ENCODE assay signal across 8 cellular contexts in the genomic region with DNA sequence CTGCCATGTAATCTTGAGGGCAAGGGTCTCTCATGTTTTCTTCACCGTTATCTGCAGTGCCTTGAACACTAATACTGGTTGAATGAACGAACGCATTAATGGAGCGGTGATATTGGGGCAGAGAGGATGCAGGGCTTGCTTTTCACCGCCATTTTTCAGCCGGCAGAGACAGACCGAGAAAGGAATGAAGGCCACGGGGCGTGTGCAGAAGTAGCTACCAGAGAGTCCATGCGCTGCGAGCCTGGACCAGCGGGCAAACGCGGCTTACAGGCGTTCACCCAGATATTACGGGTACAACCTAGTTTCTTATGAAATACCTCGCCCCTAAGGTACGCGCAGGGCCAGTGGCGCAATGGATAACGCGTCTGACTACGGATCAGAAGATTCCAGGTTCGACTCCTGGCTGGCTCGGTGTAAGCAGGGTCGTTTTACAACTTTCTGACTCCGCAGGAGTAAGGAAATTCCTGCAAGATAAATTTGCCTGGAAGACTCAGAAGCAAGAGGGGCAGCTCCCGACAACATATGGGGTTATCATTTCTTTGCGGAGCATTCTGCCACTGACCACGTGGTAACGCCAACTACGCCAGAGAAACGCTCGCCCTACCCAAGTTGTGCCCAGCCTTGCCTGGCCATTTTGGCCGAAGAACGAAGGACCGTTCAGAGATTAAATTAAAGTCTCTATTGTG. TPM values are rescaled to one million over a fixed set of nuclear protein-coding genes. Genes with fewer than 3 reads are reported as not detected.
DNase-seq lines count a peak whose midpoint lies in the region; ATAC-seq and TF ChIP-seq lines count a peak whose summit lies in the region.

No MANE protein-coding gene starts in this region.

- H4K20me1 ChIP-seq in SU-DHL-6 (ENCODE audit: low read depth, low read length), result no peaks in the 10 kb centered on the region

- no peak for TF ChIP-seq CTCF in GM10248 (IDR thresholded peaks at IDR 0.05; ENCODE audit: control extremely low read depth, extremely low read depth, low read depth, missing control alignments)
- no peak for TF ChIP-seq CTCF in SU-DHL-6 (IDR thresholded peaks at IDR 0.05; ENCODE audit: insufficient read depth, low read length, poor library complexity, severe bottlenecking)
- no peak for TF ChIP-seq CTCF in heart right ventricle (IDR thresholded peaks at IDR 0.05)
- no peak for TF ChIP-seq CTCF in type B pancreatic cell (conservative IDR thresholded peaks at IDR 0.05)

- peaks cover 8% of the 10 kb centered on the region for H3K27me3 Mint-ChIP-seq in activated naive CD8-positive, alpha-beta T cell treated with anti-CD3 and anti-CD28 coated beads, Interleukin-2, amount 50 U/mL, for 24 hours
- peaks cover 11% of the 10 kb centered on the region for H3K27me3 Mint-ChIP-seq in type B pancreatic cell

- H3K4me2 ChIP-seq in SU-DHL-6 (ENCODE audit: low read depth, low read length, poor library complexity, severe bottlenecking), result peak overlapping the region; percentile 85

- peak overlapping the region; percentile 98 for H3K27ac Mint-ChIP-seq in activated naive CD8-positive, alpha-beta T cell treated with anti-CD3 and anti-CD28 coated beads, Interleukin-2, amount 50 U/mL, for 24 hours
- H3K27ac Mint-ChIP-seq in type B pancreatic cell, result peak overlapping the region; percentile 98

- no peaks in the 10 kb centered on the region for H3K9me2 ChIP-seq in SU-DHL-6 (replicated peaks; ENCODE audit: insufficient read depth, low read length)

- H3K36me3 Mint-ChIP-seq in activated naive CD8-positive, alpha-beta T cell treated with anti-CD3 and anti-CD28 coated beads, Interleukin-2, amount 50 U/mL, for 24 hours (ENCODE audit: low read depth), result peaks cover 25% of the 10 kb centered on the region
- H3K36me3 Mint-ChIP-seq in type B pancreatic cell, result no peaks in the 10 kb centered on the region

- H3K4me1 ChIP-seq in heart right ventricle, result peaks cover 4 to 50% (median 39%) of the 10 kb centered on the region in 9 donors

- peaks cover 39% of the 10 kb centered on the region for H3K79me2 ChIP-seq in SU-DHL-6 (ENCODE audit: insufficient read depth, low read length)

- H3K4me1 Mint-ChIP-seq in activated naive CD8-positive, alpha-beta T cell treated with anti-CD3 and anti-CD28 coated beads, Interleukin-2, amount 50 U/mL, for 24 hours, result peaks cover 69% of the 10 kb centered on the region
- H3K4me1 Mint-ChIP-seq in type B pancreatic cell (ENCODE audit: unreplicated experiment), result peaks cover 21% of the 10 kb centered on the region

- ATAC-seq in HG02759 (IDR thresholded peaks at IDR 0.05; ENCODE audit: unreplicated experiment), result peak; percentile 49
- peak; percentile 66 for ATAC-seq in activated naive CD8-positive, alpha-beta T cell treated with anti-CD3 and anti-CD28 coated beads, Interleukin-2, amount 50 U/mL, for 24 hours
- ATAC-seq in heart right ventricle, result peak; percentile 79 to 89 (median 84)

- H3K9me3 ChIP-seq in SU-DHL-6 (ENCODE audit: insufficient read depth, low read length), result no peaks in the 10 kb centered on the region
- H3K9me3 ChIP-seq in heart right ventricle, result no peaks in the 10 kb centered on the region

- H3K36me3 ChIP-seq in SU-DHL-6 (ENCODE audit: low read length) (peaks cover 5% of the 10 kb centered on the region; the same call in 1 of the 2 replicates), heart right ventricle (peaks cover 0 to 14% (median 0%) of the 10 kb centered on the region in 9 donors)

- peak overlapping the region; percentile 95 for H3K9ac ChIP-seq in SU-DHL-6 (ENCODE audit: low read length)

- no peaks in the 10 kb centered on the region for H3K9me3 Mint-ChIP-seq in activated naive CD8-positive, alpha-beta T cell treated with anti-CD3 and anti-CD28 coated beads, Interleukin-2, amount 50 U/mL, for 24 hours
- no peaks in the 10 kb centered on the region for H3K9me3 Mint-ChIP-seq in type B pancreatic cell

- WGBS in heart right ventricle, 2 donors, result 0% methylated on average over 37 of the region's 37 CpGs

- peak overlapping the region; percentile 94 for H2AFZ ChIP-seq in SU-DHL-6 (ENCODE audit: low read depth, low read length, severe bottlenecking)

- DNase-seq in GM10248 (ENCODE audit: extremely low spot score), result peak; percentile 64
- peak; percentile 90 to 98 (median 93) for DNase-seq in NCI-H1417 (lab: John Stamatoyannopoulos, UW)
- DNase-seq in activated naive CD8-positive, alpha-beta T cell treated with anti-CD3 and anti-CD28 coated beads, Interleukin-2, amount 50 U/mL, for 24 hours, result peak; percentile 89
- peak; percentile 84 to 87 for DNase-seq in heart right ventricle
- DNase-seq in posterior cingulate gyrus, result peak; percentile 74 to 97 (median 83)
- peak; percentile 92 for DNase-seq in type B pancreatic cell (ENCODE audit: extremely low spot score, unreplicated experiment)

- POLR2A ChIA-PET in GM10248 (lab: Yijun Ruan, JAX), result interaction anchor here (0.7 to 1.7 kb wide), 9 partner anchors 11 to 1355 kb away, joined by 3 to 7 read pairs (median 3); a partner anchor contains a TSS

- H3K4me3 ChIP-seq in SU-DHL-6 (ENCODE audit: insufficient read depth, low read length, poor library complexity, severe bottlenecking), result peak overlapping the region; percentile 97
- peak overlapping the region; percentile 53 to 97 (median 77) for H3K4me3 ChIP-seq in heart right ventricle

- CTCF ChIA-PET in GM10248 (lab: Yijun Ruan, JAX), result interaction anchor here (0.8 to 1.6 kb wide), 12 partner anchors 10 to 1152 kb away, joined by 3 to 8 read pairs (median 3); no protein-coding TSS in a partner anchor

- intact Hi-C loops in heart right ventricle (cut with DNase I) (loop anchor here in 5 of 10 donors (1.0 to 10.0 kb wide), 5 partner anchors 16 to 343 kb away; a partner anchor contains a TSS), posterior cingulate gyrus (cut with DNase I) (loop anchor here (10.0 kb wide), 1 partner anchor 57 kb away; a partner anchor contains a TSS)

- H3K27me3 ChIP-seq in SU-DHL-6 (ENCODE audit: low read length), result no peaks in the 10 kb centered on the region
- no peaks in the 10 kb centered on the region for H3K27me3 ChIP-seq in heart right ventricle

- peak overlapping the region; percentile 95 for H3K4me3 Mint-ChIP-seq in activated naive CD8-positive, alpha-beta T cell treated with anti-CD3 and anti-CD28 coated beads, Interleukin-2, amount 50 U/mL, for 24 hours
- H3K4me3 Mint-ChIP-seq in type B pancreatic cell, result peak overlapping the region; percentile 93

- H3K27ac ChIP-seq in SU-DHL-6 (ENCODE audit: low read depth, low read length), result peak overlapping the region; percentile 84
- H3K27ac ChIP-seq in heart right ventricle, result peak overlapping the region; percentile 74 to 97 (median 92)

- H3F3A ChIP-seq in SU-DHL-6 (ENCODE audit: insufficient read depth), result peaks cover 57% of the 10 kb centered on the region

RNA-seq across cellular contexts. Expression of a gene that starts 0.9 kb away (rescaled TPM):
- total RNA-seq in heart right ventricle, result 10 to 100 TPM; 22.8 to 35.0 (median 29.8) TPM
- 10 to 100 TPM in 1 of 2 donors, 1 to 10 TPM in 1; 8.2 to 31.4 TPM for polyA plus RNA-seq in heart right ventricle
- total RNA-seq in type B pancreatic cell (ENCODE audit: low replicate concordance), result 31.7 and 37.6 TPM in 2 replicates

RNA-seq across cellular contexts. Expression of a gene that starts 37.2 kb away (rescaled TPM):
- total RNA-seq in heart right ventricle, result not detected
- not detected for polyA plus RNA-seq in heart right ventricle
- 0.36 and 1.3 TPM in 2 replicates for total RNA-seq in type B pancreatic cell (ENCODE audit: low replicate concordance)

RNA-seq across cellular contexts. Expression of a gene that starts 59.5 kb away (rescaled TPM):
- total RNA-seq in heart right ventricle, result 10 to 100 TPM in 1 of 10 donors, 1 to 10 TPM in 9; 5.8 to 10.2 (median 7.4) TPM
- 10 to 100 TPM in 1 of 2 donors, 1 to 10 TPM in 1; 6.6 to 11.7 TPM for polyA plus RNA-seq in heart right ventricle
- total RNA-seq in type B pancreatic cell (ENCODE audit: low replicate concordance), result 21.4 and 23.9 TPM in 2 replicates

Comparison
In these comparisons a context has a peak if more than half of its experiments do, and no peak if none do; other contexts are left out.
1. Peak in every context shown above with its lines: DNase-seq, ATAC-seq, H3K4me3 ChIP-seq and H3K27ac ChIP-seq.